1 cellular context compared by ENCODE assay signal in genomic region chr17:44263360-44263902, GRCh38.
A peak's percentile ranks its signal among the peaks of the same experiment; 100 is the strongest.
TF ChIP-seq lines count a peak whose summit lies in the region.

No MANE protein-coding gene starts in this region.

TF ChIP-seq in K562, 482 proteins besides CTCF, POLR2A, EP300 and RAD21:
- TF ChIP-seq GTF2E2 (tag; IDR thresholded peaks at IDR 0.05), result no peak
- TF ChIP-seq BCOR (IDR thresholded peaks at IDR 0.05), result peak; percentile 55
- no peak for TF ChIP-seq ZNF174 (CRISPR knock-in tag; IDR thresholded peaks at IDR 0.05)
- peak in 1 of 2 experiments; percentile 22; a peak in 1 of 4 replicates for TF ChIP-seq KDM1A (IDR thresholded peaks at IDR 0.05)
- TF ChIP-seq E2F3 (CRISPR knock-in tag; IDR thresholded peaks at IDR 0.05), result no peak
- TF ChIP-seq RBM25 (IDR thresholded peaks at IDR 0.05; ENCODE audit: low read depth, low read length, severe bottlenecking), result peak; percentile 39
- TF ChIP-seq SMARCA5 (IDR thresholded peaks at IDR 0.05), result peak; percentile 67; the same call in 1 of the 2 replicates
TF ChIP-seq in K562: peak in this region for 4.
